1 cellular context compared by ENCODE assay signal in genomic region chr2:201964631-201965206, GRCh38.
TF ChIP-seq lines count a peak whose summit lies in the region.

No MANE protein-coding gene starts in this region.

TF ChIP-seq in H1, 55 proteins besides CTCF, POLR2A, EP300 and RAD21 (continued from another document):
- TF ChIP-seq KDM4A (IDR thresholded peaks at IDR 0.05; ENCODE audit: low read depth, low read length, severe bottlenecking) (no peak), EGR1 (IDR thresholded peaks at IDR 0.05; ENCODE audit: borderline replicate concordance, low read depth, low read length) (no peak), SRF (IDR thresholded peaks at IDR 0.05; ENCODE audit: low read depth, low read length) (no peak), POU5F1 (IDR thresholded peaks at IDR 0.05; ENCODE audit: low read depth, low read length) (no peak), GABPA (IDR thresholded peaks at IDR 0.05; ENCODE audit: borderline replicate concordance, insufficient read depth, low read length) (no peak), POLR2AphosphoS5 (IDR thresholded peaks at IDR 0.05; ENCODE audit: low read depth, low read length) (no peak), GTF2F1 (IDR thresholded peaks at IDR 0.05; ENCODE audit: borderline replicate concordance, low read depth, low read length) (no peak), SP1 (IDR thresholded peaks at IDR 0.05; ENCODE audit: low read depth, low read length) (no peak), YY1 (IDR thresholded peaks at IDR 0.05; ENCODE audit: low read depth, low read length) (no peak), MAX (IDR thresholded peaks at IDR 0.05) (no peak), ATF3 (IDR thresholded peaks at IDR 0.05; ENCODE audit: insufficient read depth, low read depth, low read length) (no peak), BCL11A (IDR thresholded peaks at IDR 0.05; ENCODE audit: low read depth in 2 of 2, low read length in 2 of 2) (no peak), ATF2 (IDR thresholded peaks at IDR 0.05; ENCODE audit: low read length) (no peak), SAP30 (IDR thresholded peaks at IDR 0.05; ENCODE audit: insufficient read depth, insufficient replicate concordance, low read length) (no peak)
